Comparison of ENCODE assay signal across 1 cellular context in genomic region chr2:24082787-24083566, GRCh38.
A peak's percentile ranks its signal among the peaks of the same experiment; 100 is the strongest.
TF ChIP-seq lines count a peak whose summit lies in the region.

No MANE protein-coding gene starts in this region.

TF ChIP-seq in K562, 482 proteins besides CTCF, POLR2A, EP300 and RAD21:
- TF ChIP-seq, protein P1, sequence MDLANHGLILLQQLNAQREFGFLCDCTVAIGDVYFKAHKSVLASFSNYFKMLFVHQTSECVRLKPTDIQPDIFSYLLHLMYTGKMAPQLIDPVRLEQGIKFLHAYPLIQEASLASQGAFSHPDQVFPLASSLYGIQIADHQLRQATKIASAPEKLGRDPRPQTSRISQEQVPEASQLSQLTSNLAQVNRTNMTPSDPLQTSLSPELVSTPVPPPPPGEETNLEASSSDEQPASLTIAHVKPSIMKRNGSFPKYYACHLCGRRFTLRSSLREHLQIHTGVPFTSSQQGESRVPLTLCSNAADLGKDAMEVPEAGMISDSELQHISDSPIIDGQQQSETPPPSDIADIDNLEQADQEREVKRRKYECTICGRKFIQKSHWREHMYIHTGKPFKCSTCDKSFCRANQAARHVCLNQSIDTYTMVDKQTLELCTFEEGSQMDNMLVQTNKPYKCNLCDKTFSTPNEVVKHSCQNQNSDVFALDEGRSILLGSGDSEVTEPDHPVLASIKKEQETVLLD (IDR thresholded peaks at IDR 0.05) = no peak
- TF ChIP-seq, protein P2, sequence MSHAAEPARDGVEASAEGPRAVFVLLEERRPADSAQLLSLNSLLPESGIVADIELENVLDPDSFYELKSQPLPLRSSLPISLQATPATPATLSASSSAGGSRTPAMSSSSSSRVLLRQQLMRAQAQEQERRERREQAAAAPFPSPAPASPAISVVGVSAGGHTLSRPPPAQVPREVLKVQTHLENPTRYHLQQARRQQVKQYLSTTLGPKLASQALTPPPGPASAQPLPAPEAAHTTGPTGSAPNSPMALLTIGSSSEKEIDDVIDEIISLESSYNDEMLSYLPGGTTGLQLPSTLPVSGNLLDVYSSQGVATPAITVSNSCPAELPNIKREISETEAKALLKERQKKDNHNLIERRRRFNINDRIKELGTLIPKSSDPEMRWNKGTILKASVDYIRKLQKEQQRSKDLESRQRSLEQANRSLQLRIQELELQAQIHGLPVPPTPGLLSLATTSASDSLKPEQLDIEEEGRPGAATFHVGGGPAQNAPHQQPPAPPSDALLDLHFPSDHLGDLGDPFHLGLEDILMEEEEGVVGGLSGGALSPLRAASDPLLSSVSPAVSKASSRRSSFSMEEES (CRISPR knock-in tag; IDR thresholded peaks at IDR 0.05) = peak; percentile 90
- TF ChIP-seq RAD51 (IDR thresholded peaks at IDR 0.05; ENCODE audit: borderline replicate concordance, low read depth) = peak; percentile 45
TF ChIP-seq in K562: peak in this region for 2.
